Comparison of ENCODE assay signal across 25 cellular contexts in genomic region chrX:17713288-17713687, GRCh38.
"Had no signal": no experiment of that assay in that cellular context is flagged by ENCODE, and none has a peak within 500 bp of the region (broad histone marks: within the 10 kb centered on the region; RNA-seq: fewer than 3 reads in every experiment).

No MANE protein-coding gene starts in this region.

- H3K9me3 Mint-ChIP-seq: natural killer cell treated with Interleukin-12 subunit alpha and Interleukin-12 subunit beta and Interleukin-15 and Interleukin-18, amount 100 ng/mL, for 72 hours; nephron progenitor cell; neural crest cell; stimulated activated effector memory CD8-positive, alpha-beta T cell treated with anti-CD3 and anti-CD28 coated beads, Interleukin-12 subunit alpha, Interleukin-12 subunit beta, amount 100 ng/mL, for 72 hours; stimulated activated naive CD8-positive, alpha-beta T cell treated with anti-CD3 and anti-CD28 coated beads, Interleukin-15, Interleukin-2, amounts not matched to agents 100 ng/mL and 50 ng/mL, for 24 hours had no signal

- DNase-seq: nephron progenitor cell; nucleus accumbens; pancreas; psoas muscle; right cardiac atrium; right lobe of liver; sigmoid colon; small intestine; stimulated activated CD4-positive, alpha-beta T cell treated with anti-CD3 and anti-CD28 coated beads, Interleukin-15, amount 100 ng/mL, for 24 hours; stimulated activated CD4-positive, alpha-beta T cell treated with anti-CD3 and anti-CD28 coated beads, Interleukin-2, amount 100 ng/mL, for 24 hours; stimulated activated CD4-positive, alpha-beta T cell treated with anti-CD3 and anti-CD28 coated beads, Interleukin-2, amount 100 ng/mL, for 48 hours; stimulated activated CD4-positive, alpha-beta T cell treated with anti-CD3 and anti-CD28 coated beads, Interleukin-4, amount 100 ng/mL, for 24 hours; stimulated activated naive B cell treated with anti-CD40 and anti-IgM and Interleukin-4, amounts not matched to agents 10 μg/mL and 1 μg/mL and 100 μg/mL, for 72 hours; stimulated activated naive CD4-positive, alpha-beta T cell treated with Interleukin-2 at 50 U/mL for 16 hours; stomach; thyroid gland; trophoblast cell; upper lobe of left lung had no signal

- ATAC-seq: natural killer cell treated with Interleukin-12 subunit alpha and Interleukin-12 subunit beta and Interleukin-15 and Interleukin-18, amount 100 ng/mL, for 72 hours; pancreas; psoas muscle; right cardiac atrium; right lobe of liver; stimulated activated effector memory CD8-positive, alpha-beta T cell treated with anti-CD3 and anti-CD28 coated beads, Interleukin-12 subunit alpha, Interleukin-12 subunit beta, amount 100 ng/mL, for 72 hours; stimulated activated naive B cell treated with anti-CD40 and anti-IgM and Interleukin-4, amounts not matched to agents 10 μg/mL and 1 μg/mL and 100 μg/mL, for 72 hours had no signal

- H3K4me3 ChIP-seq: pancreas, psoas muscle, right lobe of liver, sigmoid colon, stomach, thoracic aorta, thyroid gland, tibial nerve, upper lobe of left lung, vagina had no signal

- H3K4me3 Mint-ChIP-seq: natural killer cell treated with Interleukin-12 subunit alpha and Interleukin-12 subunit beta and Interleukin-15 and Interleukin-18, amount 100 ng/mL, for 72 hours; nephron progenitor cell; neural crest cell; stimulated activated effector memory CD8-positive, alpha-beta T cell treated with anti-CD3 and anti-CD28 coated beads, Interleukin-12 subunit alpha, Interleukin-12 subunit beta, amount 100 ng/mL, for 72 hours; stimulated activated naive B cell treated with anti-CD40 and anti-IgM and Interleukin-4, amounts not matched to agents 10 μg/mL and 1 μg/mL and 100 μg/mL, for 72 hours; stimulated activated naive CD8-positive, alpha-beta T cell treated with anti-CD3 and anti-CD28 coated beads, Interleukin-15, Interleukin-2, amounts not matched to agents 100 ng/mL and 50 ng/mL, for 24 hours had no signal

- H3K36me3 Mint-ChIP-seq: natural killer cell treated with Interleukin-12 subunit alpha and Interleukin-12 subunit beta and Interleukin-15 and Interleukin-18, amount 100 ng/mL, for 72 hours; stimulated activated effector memory CD8-positive, alpha-beta T cell treated with anti-CD3 and anti-CD28 coated beads, Interleukin-12 subunit alpha, Interleukin-12 subunit beta, amount 100 ng/mL, for 72 hours; stimulated activated naive B cell treated with anti-CD40 and anti-IgM and Interleukin-4, amounts not matched to agents 10 μg/mL and 1 μg/mL and 100 μg/mL, for 72 hours had no signal

- H3K4me1 Mint-ChIP-seq: nephron progenitor cell; stimulated activated effector memory CD8-positive, alpha-beta T cell treated with anti-CD3 and anti-CD28 coated beads, Interleukin-12 subunit alpha, Interleukin-12 subunit beta, amount 100 ng/mL, for 72 hours; stimulated activated naive B cell treated with anti-CD40 and anti-IgM and Interleukin-4, amounts not matched to agents 10 μg/mL and 1 μg/mL and 100 μg/mL, for 72 hours had no signal

- H3K27ac Mint-ChIP-seq: natural killer cell treated with Interleukin-12 subunit alpha and Interleukin-12 subunit beta and Interleukin-15 and Interleukin-18, amount 100 ng/mL, for 72 hours; stimulated activated effector memory CD8-positive, alpha-beta T cell treated with anti-CD3 and anti-CD28 coated beads, Interleukin-12 subunit alpha, Interleukin-12 subunit beta, amount 100 ng/mL, for 72 hours; stimulated activated naive B cell treated with anti-CD40 and anti-IgM and Interleukin-4, amounts not matched to agents 10 μg/mL and 1 μg/mL and 100 μg/mL, for 72 hours; stimulated activated naive CD8-positive, alpha-beta T cell treated with anti-CD3 and anti-CD28 coated beads, Interleukin-15, Interleukin-2, amounts not matched to agents 100 ng/mL and 50 ng/mL, for 24 hours had no signal
